10 cellular contexts compared by ENCODE assay signal in genomic region chr2:241270531-241270930, GRCh38. TPM values are rescaled to one million over a fixed set of nuclear protein-coding genes. Genes with fewer than 3 reads are reported as not detected.
DNase-seq lines count a peak whose midpoint lies in the region; ATAC-seq and TF ChIP-seq lines count a peak whose summit lies in the region.
"Had no signal": no experiment of that assay in that cellular context is flagged by ENCODE, and none has a peak within 500 bp of the region (broad histone marks: within the 10 kb centered on the region; RNA-seq: fewer than 3 reads in every experiment).

No MANE protein-coding gene starts in this region.

- peaks cover 49 to 52% (median 52%) of the 10 kb centered on the region in 3 donors for H3K4me1 Mint-ChIP-seq in T-cell

- TF ChIP-seq CTCF in GM12864 (IDR thresholded peaks at IDR 0.05; ENCODE audit: low read depth, low read length, missing control alignments) = no peak
- TF ChIP-seq CTCF in fibroblast of mammary gland (conservative IDR thresholded peaks at IDR 0.05; ENCODE audit: control insufficient read depth, insufficient read depth, low read depth, low read length) = no peak
- TF ChIP-seq CTCF in psoas muscle (IDR thresholded peaks at IDR 0.05) = no peak

- H3K36me3 ChIP-seq in psoas muscle (ENCODE audit: insufficient read depth in 1 of 2, low read depth in 1 of 2) = peaks cover 0 to 33% of the 10 kb centered on the region in 2 donors

- H3K9me3 ChIP-seq in psoas muscle = peaks cover 6% of the 10 kb centered on the region

- DNase-seq in GM12864 (ENCODE audit: low read depth) (no peak), T-cell (no peak), fibroblast of mammary gland (ENCODE audit: low read depth) (no peak), psoas muscle (no peak), COLO668 (lab: John Stamatoyannopoulos, UW; ENCODE audit: unreplicated experiment) (no peak), NCI-H2196 treated with DMSO at 0.1 percent for 48 hours (lab: John Stamatoyannopoulos, UW; ENCODE audit: unreplicated experiment) (no peak)
- DNase-seq: NCI-H524 treated with DMSO at 0.1 percent for 48 hours had no signal

- WGBS in psoas muscle, 3 donors = 52 to 58% (median 53%) methylated on average over 5 of the region's 5 CpGs

- H3K27me3 ChIP-seq in psoas muscle (ENCODE audit: insufficient read depth in 3 of 3, low read length in 2 of 3) = no peaks in the 10 kb centered on the region

- ATAC-seq in T-cell (replicated peaks in 1 of 4) (no peak), psoas muscle (no peak), HG03025 (IDR thresholded peaks at IDR 0.05; ENCODE audit: low FRiP score, unreplicated experiment) (no peak), GM18870 (IDR thresholded peaks at IDR 0.05; ENCODE audit: unreplicated experiment) (no peak)
- ATAC-seq: activated CD4-positive, CD25-positive, alpha-beta regulatory T cell treated with anti-CD3 and anti-CD28 coated beads, Interleukin-2, amount 50 U/mL, for 24 hours had no signal

- intact Hi-C loops in psoas muscle (cut with DNase I) = loop anchor here (5.0 kb wide), 2 partner anchors 47 to 82 kb away; partner anchors contain the start of genes HDLBP (in 1 of the 2) and SEPTIN2 (in 1 of the 2)

- POLR2A ChIA-PET in T-cell (lab: Charles Lee) = no interaction called here

- H3K36me3 Mint-ChIP-seq in T-cell = peaks cover 16% of the 10 kb centered on the region

- H3K27ac ChIP-seq in psoas muscle = peak overlapping the region; percentile 89

- H3K4me3 ChIP-seq in GM12864 (ENCODE audit: low read depth, low read length) = peak overlapping the region; percentile 92; the same call in 1 of the 2 replicates
- H3K4me3 ChIP-seq in fibroblast of mammary gland (ENCODE audit: control insufficient read depth, low read depth, low read length) = peak overlapping the region; percentile 88
- peak overlapping the region; percentile 93 for H3K4me3 ChIP-seq in psoas muscle

- H3K27me3 Mint-ChIP-seq in T-cell = no peaks in the 10 kb centered on the region

- peak overlapping the region; percentile 89 to 93 (median 92) for H3K4me3 Mint-ChIP-seq in T-cell

- peaks cover 41% of the 10 kb centered on the region for H3K4me1 ChIP-seq in psoas muscle

- H3K27ac Mint-ChIP-seq in T-cell = no peak overlapping the region

- CTCF ChIA-PET in T-cell (lab: Charles Lee) = no interaction called here

- peaks cover 5% of the 10 kb centered on the region in 3 donors for H3K9me3 Mint-ChIP-seq in T-cell

RNA-seq across cellular contexts. Expression of gene HDLBP, which starts 44.9 kb away (rescaled TPM):
- total RNA-seq in T-cell = 100 to 1,000 TPM; 130 to 184 (median 148) TPM
- 100 to 1,000 TPM; 349 to 526 (median 469) TPM for total RNA-seq in psoas muscle
- 100 to 1,000 TPM; 264 to 421 (median 283) TPM for polyA plus RNA-seq in psoas muscle

RNA-seq across cellular contexts. Expression of gene SEPTIN2, which starts 45.2 kb away (rescaled TPM):
- total RNA-seq in T-cell = 100 to 1,000 TPM; 182 to 209 (median 189) TPM
- total RNA-seq in psoas muscle = 100 to 1,000 TPM in 3 of 4 donors, 10 to 100 TPM in 1; 86.4 to 161 (median 126) TPM
- polyA plus RNA-seq in psoas muscle = 100 to 1,000 TPM in 1 of 3 donors, 10 to 100 TPM in 2; 68.8 to 122 (median 90.0) TPM
